ENCODE assay signal across 2 cellular contexts in the genomic region with DNA sequence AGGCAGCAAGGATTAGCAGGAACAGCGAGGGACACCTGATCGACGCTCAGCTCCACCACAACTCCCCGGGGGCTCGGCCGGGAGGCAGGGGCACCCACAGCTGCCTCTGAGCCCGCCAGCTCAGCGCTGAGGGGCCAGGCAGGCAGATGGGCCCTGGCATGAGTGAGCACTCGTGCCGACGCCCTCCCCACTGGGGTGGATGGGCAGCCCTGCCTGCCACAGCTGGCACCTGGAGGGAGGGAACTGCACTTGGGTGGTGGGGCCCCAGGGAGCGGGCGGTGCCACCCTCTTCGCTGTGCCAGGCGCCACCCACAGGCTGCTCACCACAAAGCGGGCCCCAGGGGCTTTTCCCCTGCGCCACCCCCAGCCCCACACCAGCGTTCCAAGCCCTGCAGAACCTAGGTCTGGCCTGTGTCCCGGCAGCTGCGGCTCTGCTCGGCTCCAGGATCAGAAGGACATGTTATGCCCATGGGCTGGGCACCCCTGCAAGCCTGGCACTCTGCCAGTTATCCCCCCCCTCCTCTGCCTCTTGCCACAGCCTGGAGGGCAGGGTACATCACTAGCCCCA.
TF ChIP-seq lines count a peak whose summit lies in the region.

No MANE protein-coding gene starts in this region.

TF ChIP-seq in HCT116, 20 proteins besides CTCF, POLR2A, EP300 and RAD21:
- TF ChIP-seq CBX3 (IDR thresholded peaks at IDR 0.05; ENCODE audit: low read depth) (no peak), EGR1 (IDR thresholded peaks at IDR 0.05; ENCODE audit: low read depth) (no peak), FOSL1 (IDR thresholded peaks at IDR 0.05; ENCODE audit: low read depth) (no peak), SRF (IDR thresholded peaks at IDR 0.05; ENCODE audit: low read depth) (no peak), YY1 (IDR thresholded peaks at IDR 0.05; ENCODE audit: extremely low read depth, insufficient replicate concordance, low read depth, low read length) (no peak), JUND (IDR thresholded peaks at IDR 0.05) (no peak)

TF ChIP-seq in K562, 482 proteins besides CTCF, POLR2A, EP300 and RAD21:
- no peak for TF ChIP-seq ZNF76 (CRISPR knock-in tag; IDR thresholded peaks at IDR 0.05; ENCODE audit: borderline replicate concordance)
- peak; percentile 66 for TF ChIP-seq NFIC (IDR thresholded peaks at IDR 0.05)
